In the genomic region with DNA sequence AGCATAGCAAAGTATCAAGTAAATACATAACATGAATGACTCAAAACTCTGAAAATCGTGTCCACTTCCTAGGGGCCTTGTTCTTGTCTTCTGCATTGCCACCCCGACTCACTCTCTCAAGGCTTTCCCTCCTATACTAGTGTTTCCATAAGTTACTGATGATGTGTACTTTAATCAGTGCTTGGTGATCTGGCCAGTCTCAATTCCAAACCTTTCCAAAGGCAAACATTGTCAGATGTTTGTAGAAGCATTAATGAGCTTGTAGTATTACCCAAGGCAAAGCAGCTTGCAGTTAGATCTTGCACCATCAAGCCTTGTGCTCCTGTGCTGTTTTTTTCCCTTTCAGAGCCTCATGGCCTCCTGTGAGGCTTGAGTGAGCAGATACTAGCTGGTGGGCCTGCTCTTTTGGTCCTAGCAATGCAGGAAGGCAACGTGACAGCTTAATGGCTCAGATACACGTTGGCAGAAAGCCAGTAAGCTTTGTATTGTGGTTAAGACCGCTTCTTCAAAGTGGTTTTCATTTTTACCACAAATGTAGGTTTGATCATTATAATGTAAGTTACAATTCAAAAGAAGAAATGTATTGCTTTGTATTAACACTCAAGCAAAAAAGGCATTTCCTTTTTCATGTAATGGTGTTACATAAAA, we compare ENCODE assay signal across 9 cellular contexts. TPM values are rescaled to one million over a fixed set of nuclear protein-coding genes. Genes with fewer than 3 reads are reported as not detected.
A peak's percentile ranks its signal among the peaks of the same experiment; 100 is the strongest.
DNase-seq lines count a peak whose midpoint lies in the region; ATAC-seq and TF ChIP-seq lines count a peak whose summit lies in the region.
"Had no signal": no experiment of that assay in that cellular context is flagged by ENCODE, and none has a peak within 500 bp of the region (broad histone marks: within the 10 kb centered on the region; RNA-seq: fewer than 3 reads in every experiment).

No MANE protein-coding gene starts in this region.

- H3K4me2 ChIP-seq in skeletal muscle satellite cell (ENCODE audit: low read length), result peak overlapping the region; percentile 0

- H3K9me3 ChIP-seq in skeletal muscle satellite cell (replicated peaks; ENCODE audit: low read length), result no peaks in the 10 kb centered on the region
- no peaks in the 10 kb centered on the region for H3K9me3 ChIP-seq in suprapubic skin

- DNase-seq in AML-193 (lab: John Stamatoyannopoulos, UW), result peak; percentile 71 to 77
- DNase-seq in NCI-H2029 treated with DMSO at 0.1 percent for 48 hours (lab: John Stamatoyannopoulos, UW), result peak; percentile 79
- peak; percentile 42 for DNase-seq in activated CD4-positive, alpha-beta T cell treated with anti-CD3 and anti-CD28 coated beads for 48 hours
- DNase-seq in epithelial cell of proximal tubule (ENCODE audit: low read depth), result peak; percentile 33
- DNase-seq in suprapubic skin (ENCODE audit: low spot score in 2 of 2), result no peak

- peak; percentile 89 for ATAC-seq in GM18519 (IDR thresholded peaks at IDR 0.05; ENCODE audit: low FRiP score, unreplicated experiment)
- ATAC-seq in HG02981 (IDR thresholded peaks at IDR 0.05; ENCODE audit: unreplicated experiment), result peak; percentile 87

- no peak for TF ChIP-seq CTCF in epithelial cell of proximal tubule (conservative IDR thresholded peaks at IDR 0.05; ENCODE audit: low read depth, low read length)
- TF ChIP-seq CTCF in suprapubic skin (IDR thresholded peaks at IDR 0.05), result no peak

- TF ChIP-seq POLR2A in suprapubic skin (IDR thresholded peaks at IDR 0.05), result no peak

- H3K27me3 ChIP-seq in skeletal muscle satellite cell (ENCODE audit: control insufficient read depth, insufficient read depth, low read length), result no peaks in the 10 kb centered on the region
- H3K27me3 ChIP-seq in suprapubic skin, result no peaks in the 10 kb centered on the region

- peaks cover 46% of the 10 kb centered on the region for H3K4me1 ChIP-seq in skeletal muscle satellite cell (ENCODE audit: control insufficient read depth, insufficient read depth, low read length)
- peaks cover 23% of the 10 kb centered on the region for H3K4me1 ChIP-seq in suprapubic skin

- H3K4me3 ChIP-seq in epithelial cell of proximal tubule (ENCODE audit: low read depth, low read length) (no peak overlapping the region), skeletal muscle satellite cell (ENCODE audit: low read length) (no peak overlapping the region), suprapubic skin (no peak overlapping the region)
- H3K4me3 ChIP-seq: skin epidermis had no signal

- no peak overlapping the region for H3K27ac ChIP-seq in suprapubic skin
- H3K27ac ChIP-seq: skin epidermis had no signal

- H3K9ac ChIP-seq in skeletal muscle satellite cell (ENCODE audit: low read depth, low read length), result no peak overlapping the region

- H3K36me3 ChIP-seq in skeletal muscle satellite cell (ENCODE audit: insufficient read depth, low read length) (no peaks in the 10 kb centered on the region), suprapubic skin (peaks cover 6% of the 10 kb centered on the region)

- 47% methylated on average over 5 of the region's 5 CpGs for WGBS in suprapubic skin

- no peak for TF ChIP-seq EP300 in suprapubic skin (IDR thresholded peaks at IDR 0.05)

RNA-seq across cellular contexts. Expression of gene RBPJ, which starts 51.8 kb away (rescaled TPM):
- 38.6 and 76.0 TPM in 2 replicates for total RNA-seq in epithelial cell of proximal tubule
- 143 and 154 TPM in 2 replicates for total RNA-seq in skeletal muscle satellite cell (2012; rRNA removed)
- total RNA-seq in suprapubic skin, result 100 to 1,000 TPM in 1 of 4 donors, 10 to 100 TPM in 3; 33.4 to 104 (median 46.1) TPM

Comparison
In these comparisons a context has a peak if more than half of its experiments do, and no peak if none do; other contexts are left out.
1. DNase-seq: peak in AML-193 (2 of 2), NCI-H2029 treated with DMSO at 0.1 percent for 48 hours (single experiment), activated CD4-positive, alpha-beta T cell treated with anti-CD3 and anti-CD28 coated beads for 48 hours (single experiment) and epithelial cell of proximal tubule (single experiment); none in suprapubic skin (0 of 2).